ENCODE assay signal across 15 cellular contexts in the genomic region with DNA sequence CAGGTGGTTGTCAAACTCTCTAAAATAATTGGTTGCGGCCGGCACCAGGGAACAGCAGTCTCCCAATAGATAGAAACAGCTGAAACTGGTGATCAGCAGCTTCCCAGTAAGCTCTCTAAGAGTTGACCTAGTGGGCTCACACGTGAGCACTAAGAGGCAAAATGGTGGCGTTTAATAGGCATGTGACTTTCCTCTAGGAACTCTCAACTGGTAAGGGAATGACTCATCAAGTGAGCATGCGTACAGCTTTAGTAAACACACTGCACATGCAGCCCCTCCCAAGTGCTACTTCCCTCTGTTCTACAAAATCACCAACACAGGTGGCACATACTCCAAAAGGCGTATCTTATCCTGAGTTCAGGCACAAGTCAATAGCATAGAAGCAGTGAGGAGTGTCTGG. TPM values are rescaled to one million over a fixed set of nuclear protein-coding genes. Genes with fewer than 3 reads are reported as not detected.
DNase-seq lines count a peak whose midpoint lies in the region; ATAC-seq and TF ChIP-seq lines count a peak whose summit lies in the region.
"Had no signal": no experiment of that assay in that cellular context is flagged by ENCODE, and none has a peak within 500 bp of the region (broad histone marks: within the 10 kb centered on the region; RNA-seq: fewer than 3 reads in every experiment).

No MANE protein-coding gene starts in this region.

- no peak overlapping the region for H3K4me3 Mint-ChIP-seq in mesothelial cell of epicardium
- H3K4me3 Mint-ChIP-seq: activated CD4-positive, alpha-beta memory T cell treated with anti-CD3 and anti-CD28 coated beads, Interleukin-2, amount 10 ng/mL, durations not matched to agents 7 days and 5 days; activated T-cell treated with anti-CD3 and anti-CD28 coated beads, Interleukin-2, amount 50 U/mL, for 72 hours; central memory CD8-positive, alpha-beta T cell had no signal

- no peaks in the 10 kb centered on the region for H3K9me3 Mint-ChIP-seq in mesothelial cell of epicardium
- H3K9me3 Mint-ChIP-seq: activated CD4-positive, alpha-beta memory T cell treated with anti-CD3 and anti-CD28 coated beads, Interleukin-2, amount 10 ng/mL, durations not matched to agents 7 days and 5 days; central memory CD8-positive, alpha-beta T cell had no signal

- H3K27me3 Mint-ChIP-seq in mesothelial cell of epicardium (ENCODE audit: low read depth) = peaks cover 2% of the 10 kb centered on the region

- DNase-seq in DMS153 (lab: John Stamatoyannopoulos, UW) (peak; percentile 62), DMS153 treated with DMSO at 0.1 percent for 48 hours (lab: John Stamatoyannopoulos, UW; ENCODE audit: unreplicated experiment) (no peak), LoVo (ENCODE audit: low spot score) (peak; percentile 18), amniotic epithelial cell (ENCODE audit: low read depth) (peak; percentile 52), islet precursor cell (peak; percentile 67), GM19240 (ENCODE audit: insufficient read length, low spot score) (no peak), mesothelial cell of epicardium (ENCODE audit: low spot score in 2 of 2, unreplicated experiment in 2 of 2) (no peak)
- DNase-seq: activated CD4-positive, alpha-beta memory T cell treated with anti-CD3 and anti-CD28 coated beads, Interleukin-2, amount 10 ng/mL, durations not matched to agents 7 days and 5 days; activated T-cell treated with anti-CD3 and anti-CD28 coated beads, Interleukin-2, amount 50 U/mL, for 72 hours; DMS79; NCI-H82; stimulated activated naive CD8-positive, alpha-beta T cell treated with anti-CD3 and anti-CD28 coated beads, Interleukin-15, Interleukin-2, amounts not matched to agents 100 U/mL and 50 U/mL, for 24 hours; upper lobe of right lung had no signal

- no peaks in the 10 kb centered on the region for H3K36me3 Mint-ChIP-seq in mesothelial cell of epicardium

- no peak overlapping the region for H3K27ac Mint-ChIP-seq in mesothelial cell of epicardium
- H3K27ac Mint-ChIP-seq: activated CD4-positive, alpha-beta memory T cell treated with anti-CD3 and anti-CD28 coated beads, Interleukin-2, amount 10 ng/mL, durations not matched to agents 7 days and 5 days; activated T-cell treated with anti-CD3 and anti-CD28 coated beads, Interleukin-2, amount 50 U/mL, for 72 hours had no signal

- H3K4me1 Mint-ChIP-seq in mesothelial cell of epicardium = peaks cover 21% of the 10 kb centered on the region
- H3K4me1 Mint-ChIP-seq: activated CD4-positive, alpha-beta memory T cell treated with anti-CD3 and anti-CD28 coated beads, Interleukin-2, amount 10 ng/mL, durations not matched to agents 7 days and 5 days; central memory CD8-positive, alpha-beta T cell had no signal

- TF ChIP-seq CTCF in mesothelial cell of epicardium (IDR thresholded peaks at IDR 0.05; ENCODE audit: unreplicated experiment) = no peak

- no peak for ATAC-seq in HG03280 (IDR thresholded peaks at IDR 0.05; ENCODE audit: unreplicated experiment)
- ATAC-seq: activated T-cell treated with anti-CD3 and anti-CD28 coated beads, Interleukin-2, amount 50 U/mL, for 72 hours; stimulated activated naive CD8-positive, alpha-beta T cell treated with anti-CD3 and anti-CD28 coated beads, Interleukin-15, Interleukin-2, amounts not matched to agents 100 U/mL and 50 U/mL, for 24 hours; upper lobe of right lung had no signal

RNA-seq across cellular contexts. Expression of gene TNFSF11, which starts 41.7 kb away (rescaled TPM):
- total RNA-seq in mesothelial cell of epicardium = 0.20 TPM in 1 of 3 replicates, not detected in the others
- total RNA-seq: upper lobe of right lung had no signal

Comparison
In these comparisons a context has a peak if more than half of its experiments do, and no peak if none do; other contexts are left out.
1. DNase-seq: peak in DMS153 (single experiment), LoVo (single experiment), amniotic epithelial cell (single experiment) and islet precursor cell (single experiment); none in DMS153 treated with DMSO at 0.1 percent for 48 hours (single experiment), GM19240 (single experiment) and mesothelial cell of epicardium (0 of 2).